Comparison of ENCODE assay signal across 22 cellular contexts in the genomic region with DNA sequence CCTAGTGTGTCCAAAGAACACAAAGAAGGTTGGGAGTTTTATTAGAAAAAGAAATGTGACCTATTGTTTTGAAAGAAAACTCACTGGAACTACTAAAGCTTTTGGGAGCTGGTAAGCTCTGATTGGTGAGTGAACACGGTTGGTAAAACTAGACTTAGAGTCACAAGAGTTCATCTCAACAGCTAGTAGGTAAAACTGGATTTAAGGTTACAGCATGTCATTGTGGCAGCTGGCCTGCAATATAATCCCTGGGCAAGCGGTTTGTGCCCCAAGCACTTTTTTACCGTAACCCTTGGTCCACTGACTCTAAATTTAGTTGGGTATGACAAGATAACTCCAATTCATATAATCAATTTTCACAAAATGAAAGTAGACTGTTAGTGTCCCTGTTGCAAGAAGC.
"Had no signal": no experiment of that assay in that cellular context is flagged by ENCODE, and none has a peak within 500 bp of the region (broad histone marks: within the 10 kb centered on the region; RNA-seq: fewer than 3 reads in every experiment).

No MANE protein-coding gene starts in this region.

- H3K9me3 ChIP-seq: adrenal gland, SK-N-SH had no signal

- H3K4me3 Mint-ChIP-seq: activated CD8-positive, alpha-beta T cell treated with anti-CD3 and anti-CD28 coated beads, Interleukin-2, amount 10 ng/mL, durations not matched to agents 7 days and 5 days; activated naive CD8-positive, alpha-beta T cell treated with anti-CD3 and anti-CD28 coated beads, Interleukin-2, amount 10 ng/mL, durations not matched to agents 7 days and 5 days; WTC11 had no signal

- ATAC-seq: activated CD8-positive, alpha-beta T cell treated with anti-CD3 and anti-CD28 coated beads, Interleukin-2, amount 10 ng/mL, durations not matched to agents 7 days and 5 days; WTC11 had no signal

- H3K4me1 ChIP-seq: adrenal gland had no signal

- H3K4me3 ChIP-seq: adrenal gland had no signal

- H3K4me1 Mint-ChIP-seq: activated naive CD8-positive, alpha-beta T cell treated with anti-CD3 and anti-CD28 coated beads, Interleukin-2, amount 10 ng/mL, durations not matched to agents 7 days and 5 days; WTC11 had no signal

- DNase-seq: activated CD4-positive, alpha-beta T cell treated with anti-CD3 and anti-CD28 coated beads for 48 hours; activated CD4-positive, alpha-beta T cell treated with anti-CD3 and anti-CD28 coated beads, Interleukin-2, amount 50 U/mL, for 4 hours; activated CD4-positive, CD25-positive, alpha-beta regulatory T cell treated with anti-CD3 and anti-CD28 coated beads, Interleukin-2, amount 50 U/mL, for 72 hours; activated CD8-positive, alpha-beta memory T cell treated with anti-CD3 and anti-CD28 coated beads, Interleukin-2, amount 50 U/mL, for 48 hours; activated CD8-positive, alpha-beta T cell treated with anti-CD3 and anti-CD28 coated beads, Interleukin-2, amount 10 ng/mL, durations not matched to agents 7 days and 5 days; activated naive CD4-positive, alpha-beta T cell treated with anti-CD3 and anti-CD28 coated beads, Interleukin-2, amount 50 U/mL, for 16 hours; activated naive CD8-positive, alpha-beta T cell treated with anti-CD3 and anti-CD28 coated beads, Interleukin-2, amount 10 ng/mL, durations not matched to agents 7 days and 5 days; activated T-cell treated with anti-CD3 and anti-CD28 coated beads, Interleukin-2, amount 50 U/mL, for 1 hour; anterior cingulate cortex; IMR-90; Kasumi-1; KBM-7; NCI-H1105 treated with DMSO at 0.1 percent for 48 hours; NCI-H1436 treated with DMSO at 0.1 percent for 48 hours; NCI-H187; NCI-H2081; NCI-H446; NCI-H748 treated with DMSO at 0.1 percent for 48 hours; SK-N-SH; T-helper 1 cell had no signal

- H3K27ac ChIP-seq: adrenal gland had no signal

- H3K9me3 Mint-ChIP-seq: activated naive CD8-positive, alpha-beta T cell treated with anti-CD3 and anti-CD28 coated beads, Interleukin-2, amount 10 ng/mL, durations not matched to agents 7 days and 5 days; WTC11 had no signal

- H3K27me3 Mint-ChIP-seq: activated naive CD8-positive, alpha-beta T cell treated with anti-CD3 and anti-CD28 coated beads, Interleukin-2, amount 10 ng/mL, durations not matched to agents 7 days and 5 days had no signal

- H3K27me3 ChIP-seq: adrenal gland had no signal

- H3K27ac Mint-ChIP-seq: activated naive CD8-positive, alpha-beta T cell treated with anti-CD3 and anti-CD28 coated beads, Interleukin-2, amount 10 ng/mL, durations not matched to agents 7 days and 5 days; WTC11 had no signal
